ENCODE assay signal across 12 cellular contexts in genomic region chr17:41773731-41774193, GRCh38. TPM values are rescaled to one million over a fixed set of nuclear protein-coding genes. Genes with fewer than 3 reads are reported as not detected.
DNase-seq lines count a peak whose midpoint lies in the region; ATAC-seq and TF ChIP-seq lines count a peak whose summit lies in the region.
"Had no signal": no experiment of that assay in that cellular context is flagged by ENCODE, and none has a peak within 500 bp of the region (broad histone marks: within the 10 kb centered on the region; RNA-seq: fewer than 3 reads in every experiment).

No MANE protein-coding gene starts in this region.

- TF ChIP-seq CTCF in HFFc6 (IDR thresholded peaks at IDR 0.05), result no peak

- no peaks in the 10 kb centered on the region for H3K9me3 Mint-ChIP-seq in activated naive CD4-positive, alpha-beta T cell treated with anti-CD3 and anti-CD28 coated beads, Interleukin-2, amount 10 ng/mL, durations not matched to agents 7 days and 5 days
- H3K9me3 Mint-ChIP-seq in HFFc6, result no peaks in the 10 kb centered on the region
- H3K9me3 Mint-ChIP-seq: T-helper 1 cell treated with Interleukin-12 subunit alpha and Interleukin-12 subunit beta and Interleukin-4 antibody, amounts not matched to agents 30 μg/mL and 1 μg/mL, for 36 hours had no signal

- ATAC-seq in left colon (no peak), sciatic nerve (peak; percentile 13), GM19351 (IDR thresholded peaks at IDR 0.05; ENCODE audit: unreplicated experiment) (no peak)
- ATAC-seq: activated CD8-positive, alpha-beta memory T cell treated with anti-CD3 and anti-CD28 coated beads, Interleukin-2, amount 10 ng/mL, durations not matched to agents 7 days and 5 days had no signal

- H3K36me3 Mint-ChIP-seq in activated naive CD4-positive, alpha-beta T cell treated with anti-CD3 and anti-CD28 coated beads, Interleukin-2, amount 10 ng/mL, durations not matched to agents 7 days and 5 days, result no peaks in the 10 kb centered on the region
- H3K36me3 Mint-ChIP-seq in HFFc6 (ENCODE audit: low read depth), result no peaks in the 10 kb centered on the region
- H3K36me3 Mint-ChIP-seq: activated CD8-positive, alpha-beta memory T cell treated with anti-CD3 and anti-CD28 coated beads, Interleukin-2, amount 10 ng/mL, durations not matched to agents 7 days and 5 days had no signal

- peaks cover 8% of the 10 kb centered on the region for H3K27me3 Mint-ChIP-seq in activated naive CD4-positive, alpha-beta T cell treated with anti-CD3 and anti-CD28 coated beads, Interleukin-2, amount 10 ng/mL, durations not matched to agents 7 days and 5 days
- H3K27me3 Mint-ChIP-seq in HFFc6 (ENCODE audit: insufficient read depth), result peaks cover 2% of the 10 kb centered on the region; the same call in 1 of the 2 replicates

- intact Hi-C loops in left colon (cut with DNase I, micrococcal nuclease), result no loop called here
- intact Hi-C loops in sciatic nerve (cut with DNase I), result no loop called here

- H3K4me3 Mint-ChIP-seq in activated naive CD4-positive, alpha-beta T cell treated with anti-CD3 and anti-CD28 coated beads, Interleukin-2, amount 10 ng/mL, durations not matched to agents 7 days and 5 days, result no peak overlapping the region
- H3K4me3 Mint-ChIP-seq in HFFc6, result no peak overlapping the region
- H3K4me3 Mint-ChIP-seq: activated CD8-positive, alpha-beta memory T cell treated with anti-CD3 and anti-CD28 coated beads, Interleukin-2, amount 10 ng/mL, durations not matched to agents 7 days and 5 days; T-helper 1 cell treated with Interleukin-12 subunit alpha and Interleukin-12 subunit beta and Interleukin-4 antibody, amounts not matched to agents 30 μg/mL and 1 μg/mL, for 36 hours had no signal

- DNase-seq in H7 (peak; percentile 60), brain pericyte (ENCODE audit: low read depth, low spot score) (peak; percentile 92), left colon (peak; percentile 34 to 40), sciatic nerve (ENCODE audit: low spot score) (no peak), HFFc6 (no peak)
- DNase-seq in activated naive CD4-positive, alpha-beta T cell treated with anti-CD3 and anti-CD28 coated beads, Interleukin-2, amount 10 ng/mL, durations not matched to agents 7 days and 5 days, result no peak
- no peak for DNase-seq in activated CD4-positive, alpha-beta T cell treated with anti-CD3 and anti-CD28 coated beads, Interleukin-2, amount 50 U/mL, for 48 hours
- DNase-seq: activated CD8-positive, alpha-beta memory T cell treated with anti-CD3 and anti-CD28 coated beads, Interleukin-2, amount 10 ng/mL, durations not matched to agents 7 days and 5 days; midbrain; MM.1S had no signal

- peaks cover 9% of the 10 kb centered on the region for H3K36me3 ChIP-seq in H7 (replicated peaks; ENCODE audit: control insufficient read depth, insufficient read depth, low read length)

- CTCF ChIA-PET in activated naive CD4-positive, alpha-beta T cell treated with anti-CD3 and anti-CD28 coated beads, Interleukin-2, amount 10 ng/mL, durations not matched to agents 7 days and 5 days (lab: Charles Lee), result interaction anchor here (0.9 kb wide), 1 partner anchor 28 kb away, joined by 3 read pairs; no protein-coding TSS in a partner anchor

- H3K4me3 ChIP-seq in H7 (ENCODE audit: insufficient read depth, low read depth, low read length), result no peak overlapping the region

- no peaks in the 10 kb centered on the region for H3K27me3 ChIP-seq in H7 (ENCODE audit: control insufficient read depth, insufficient read depth, low read length)

- H3K4me1 Mint-ChIP-seq in activated naive CD4-positive, alpha-beta T cell treated with anti-CD3 and anti-CD28 coated beads, Interleukin-2, amount 10 ng/mL, durations not matched to agents 7 days and 5 days, result no peaks in the 10 kb centered on the region
- H3K4me1 Mint-ChIP-seq in HFFc6 (ENCODE audit: low read depth), result peaks cover 34% of the 10 kb centered on the region
- H3K4me1 Mint-ChIP-seq: activated CD8-positive, alpha-beta memory T cell treated with anti-CD3 and anti-CD28 coated beads, Interleukin-2, amount 10 ng/mL, durations not matched to agents 7 days and 5 days had no signal

- no peak overlapping the region for H3K27ac Mint-ChIP-seq in activated naive CD4-positive, alpha-beta T cell treated with anti-CD3 and anti-CD28 coated beads, Interleukin-2, amount 10 ng/mL, durations not matched to agents 7 days and 5 days
- no peak overlapping the region for H3K27ac Mint-ChIP-seq in HFFc6
- H3K27ac Mint-ChIP-seq: activated CD8-positive, alpha-beta memory T cell treated with anti-CD3 and anti-CD28 coated beads, Interleukin-2, amount 10 ng/mL, durations not matched to agents 7 days and 5 days; T-helper 1 cell treated with Interleukin-12 subunit alpha and Interleukin-12 subunit beta and Interleukin-4 antibody, amounts not matched to agents 30 μg/mL and 1 μg/mL, for 36 hours had no signal

RNA-seq across cellular contexts. Expression of gene JUP, which starts 12.7 kb away (rescaled TPM):
- total RNA-seq in H7 (2014; rRNA removed; shearing (Covaris generic)), result 58.4 and 68.5 TPM in 2 replicates
- total RNA-seq in left colon, result 100 to 1,000 TPM; 343 to 345 TPM
- 78.2 TPM for total RNA-seq in sciatic nerve
- 1 to 10 TPM; 1.5 to 9.1 (median 1.9) TPM for total RNA-seq in HFFc6 (2021; fragmentation: NEBNext Ultra II Directional; extraction: Animal tissue kit (Norgen Biotek cat#: 25700))

RNA-seq across cellular contexts. Expression of gene P3H4, which starts 38.0 kb away (rescaled TPM):
- total RNA-seq in H7 (2014; rRNA removed; shearing (Covaris generic)), result 34.7 and 44.6 TPM in 2 replicates
- 10 to 100 TPM; 10.7 to 15.3 TPM for total RNA-seq in left colon
- 12.8 TPM for total RNA-seq in sciatic nerve
- total RNA-seq in HFFc6 (2021; fragmentation: NEBNext Ultra II Directional; extraction: Animal tissue kit (Norgen Biotek cat#: 25700)), result 10 to 100 TPM; 48.8 to 75.5 (median 50.3) TPM

RNA-seq across cellular contexts. Expression of gene FKBP10, which starts 39.0 kb away (rescaled TPM):
- total RNA-seq in H7 (2014; rRNA removed; shearing (Covaris generic)), result 206 and 213 TPM in 2 replicates
- 10 to 100 TPM in 1 of 2 donors, 1 to 10 TPM in 1; 4.2 to 10.8 TPM for total RNA-seq in left colon
- 73.3 TPM for total RNA-seq in sciatic nerve
- 100 to 1,000 TPM; 417 to 500 (median 442) TPM for total RNA-seq in HFFc6 (2021; fragmentation: NEBNext Ultra II Directional; extraction: Animal tissue kit (Norgen Biotek cat#: 25700))

RNA-seq across cellular contexts. Expression of gene HAP1, which starts 39.3 kb away (rescaled TPM):
- 0.28 and 0.48 TPM in 2 replicates for total RNA-seq in H7 (2014; rRNA removed; shearing (Covaris generic))
- total RNA-seq in left colon, result under 1 TPM; 0.42 to 0.73 TPM
- 0.09 TPM for total RNA-seq in sciatic nerve
- under 1 TPM in 2 of 6 experiments, not detected in 4; 0.09 to 0.12 TPM for total RNA-seq in HFFc6 (2021; fragmentation: NEBNext Ultra II Directional; extraction: Animal tissue kit (Norgen Biotek cat#: 25700))

Comparison
In these comparisons a context has a peak if more than half of its experiments do, and no peak if none do; other contexts are left out.
1. DNase-seq: peak in H7 (single experiment), brain pericyte (single experiment) and left colon (2 of 2); none in sciatic nerve (single experiment), activated naive CD4-positive, alpha-beta T cell treated with anti-CD3 and anti-CD28 coated beads, Interleukin-2, amount 10 ng/mL, durations not matched to agents 7 days and 5 days (single experiment), activated CD4-positive, alpha-beta T cell treated with anti-CD3 and anti-CD28 coated beads, Interleukin-2, amount 50 U/mL, for 48 hours (0 of 2) and HFFc6 (single experiment).